ENCODE assay signal across 38 cellular contexts in genomic region chr2:123153041-123153440, GRCh38.
"Had no signal": no experiment of that assay in that cellular context is flagged by ENCODE, and none has a peak within 500 bp of the region (broad histone marks: within the 10 kb centered on the region; RNA-seq: fewer than 3 reads in every experiment).

No MANE protein-coding gene starts in this region.

- ATAC-seq: activated naive CD4-positive, alpha-beta T cell treated with anti-CD3 and anti-CD28 coated beads, Interleukin-2, amount 50 U/mL, for 72 hours; activated naive CD8-positive, alpha-beta T cell treated with anti-CD3 and anti-CD28 coated beads, Interleukin-2, amount 50 U/mL, for 24 hours; activated T-cell treated with anti-CD3 and anti-CD28 coated beads, Interleukin-2, amount 50 U/mL, for 4 hours; activated T-cell treated with anti-CD3 and anti-CD28 coated beads, Interleukin-2, amount 50 U/mL, for 72 hours; activated T-helper 17 cell treated with anti-CD3 and anti-CD28 coated beads, Interleukin-2, amount 50 U/mL, for 72 hours; body of pancreas had no signal

- H3K4me3 Mint-ChIP-seq: activated naive CD4-positive, alpha-beta T cell treated with anti-CD3 and anti-CD28 coated beads for 36 hours; activated naive CD4-positive, alpha-beta T cell treated with anti-CD3 and anti-CD28 coated beads, Interleukin-2, amount 10 ng/mL, durations not matched to agents 7 days and 5 days; activated naive CD4-positive, alpha-beta T cell treated with anti-CD3 and anti-CD28 coated beads, Interleukin-2, amount 50 U/mL, for 24 hours; activated naive CD8-positive, alpha-beta T cell; activated naive CD8-positive, alpha-beta T cell treated with anti-CD3 and anti-CD28 coated beads for 36 hours; activated naive CD8-positive, alpha-beta T cell treated with anti-CD3 and anti-CD28 coated beads, Interleukin-2, amount 10 ng/mL, durations not matched to agents 7 days and 5 days; activated naive CD8-positive, alpha-beta T cell treated with anti-CD3 and anti-CD28 coated beads, Interleukin-2, amount 50 U/mL, for 24 hours; activated T-cell treated with anti-CD3 and anti-CD28 coated beads, Interleukin-2, amount 50 U/mL, for 24 hours; activated T-cell treated with anti-CD3 and anti-CD28 coated beads, Interleukin-2, amount 50 U/mL, for 4 hours; activated T-cell treated with anti-CD3 and anti-CD28 coated beads, Interleukin-2, amount 50 U/mL, for 72 hours; activated T-helper 1 cell treated with anti-CD3 and anti-CD28 coated beads, Interleukin-12 subunit alpha, Interleukin-12 subunit beta, Interleukin-2, Interleukin-4 antibody, amounts not matched to agents 30 ng/mL and 10 ng/mL and 1 ng/mL, durations not matched to agents 14 hours and 24 hours and 36 hours; activated T-helper 17 cell treated with anti-CD3 and anti-CD28 coated beads, Interleukin-2, amount 50 U/mL, for 72 hours; brain; central memory CD8-positive, alpha-beta T cell had no signal

- H3K4me1 ChIP-seq: adrenal gland, ascending aorta, body of pancreas, breast epithelium had no signal

- H3K9me3 ChIP-seq: adrenal gland, ascending aorta, body of pancreas, breast epithelium had no signal

- H3K9me3 Mint-ChIP-seq: activated naive CD4-positive, alpha-beta T cell treated with anti-CD3 and anti-CD28 coated beads, Interleukin-2, amount 50 U/mL, for 24 hours; activated T-helper 1 cell treated with anti-CD3 and anti-CD28 coated beads, Interleukin-12 subunit alpha, Interleukin-12 subunit beta, Interleukin-2, Interleukin-4 antibody, amounts not matched to agents 30 ng/mL and 10 ng/mL and 1 ng/mL, durations not matched to agents 14 hours and 24 hours and 36 hours; brain; central memory CD8-positive, alpha-beta T cell had no signal

- H3K27me3 ChIP-seq: adrenal gland, ascending aorta, body of pancreas, brain microvascular endothelial cell, breast epithelium had no signal

- H3K27ac Mint-ChIP-seq: activated naive CD4-positive, alpha-beta T cell treated with anti-CD3 and anti-CD28 coated beads for 36 hours; activated naive CD4-positive, alpha-beta T cell treated with anti-CD3 and anti-CD28 coated beads, Interleukin-2, amount 10 ng/mL, durations not matched to agents 7 days and 5 days; activated naive CD4-positive, alpha-beta T cell treated with anti-CD3 and anti-CD28 coated beads, Interleukin-2, amount 50 U/mL, for 24 hours; activated naive CD4-positive, alpha-beta T cell treated with anti-CD3 and anti-CD28 coated beads, Interleukin-2, amount 50 U/mL, for 72 hours; activated naive CD8-positive, alpha-beta T cell; activated naive CD8-positive, alpha-beta T cell treated with anti-CD3 and anti-CD28 coated beads for 36 hours; activated naive CD8-positive, alpha-beta T cell treated with anti-CD3 and anti-CD28 coated beads, Interleukin-2, amount 10 ng/mL, durations not matched to agents 7 days and 5 days; activated naive CD8-positive, alpha-beta T cell treated with anti-CD3 and anti-CD28 coated beads, Interleukin-2, amount 50 U/mL, for 24 hours; activated T-cell treated with anti-CD3 and anti-CD28 coated beads, Interleukin-2, amount 50 U/mL, for 24 hours; activated T-cell treated with anti-CD3 and anti-CD28 coated beads, Interleukin-2, amount 50 U/mL, for 72 hours; activated T-helper 1 cell treated with anti-CD3 and anti-CD28 coated beads, Interleukin-12 subunit alpha, Interleukin-12 subunit beta, Interleukin-2, Interleukin-4 antibody, amounts not matched to agents 30 ng/mL and 10 ng/mL and 1 ng/mL, durations not matched to agents 14 hours and 24 hours and 36 hours; activated T-helper 17 cell treated with anti-CD3 and anti-CD28 coated beads, Interleukin-2, amount 50 U/mL, for 72 hours; activated T-helper 2 cell treated with anti-CD3 and anti-CD28 coated beads, Interferon-gamma antibody, Interleukin-2, Interleukin-4, amounts not matched to agents 10 μg/mL and 5 μg/mL and 100 μg/mL, durations not matched to agents 14 hours and 24 hours and 36 hours; brain had no signal

- H3K27ac ChIP-seq: adrenal gland, ascending aorta, body of pancreas, brain microvascular endothelial cell, breast epithelium, cardiac muscle cell had no signal

- H3K27me3 Mint-ChIP-seq: activated naive CD4-positive, alpha-beta T cell treated with anti-CD3 and anti-CD28 coated beads, Interleukin-2, amount 10 ng/mL, durations not matched to agents 7 days and 5 days; activated naive CD4-positive, alpha-beta T cell treated with anti-CD3 and anti-CD28 coated beads, Interleukin-2, amount 50 U/mL, for 24 hours; activated naive CD8-positive, alpha-beta T cell; activated naive CD8-positive, alpha-beta T cell treated with anti-CD3 and anti-CD28 coated beads for 36 hours; activated naive CD8-positive, alpha-beta T cell treated with anti-CD3 and anti-CD28 coated beads, Interleukin-2, amount 10 ng/mL, durations not matched to agents 7 days and 5 days; activated naive CD8-positive, alpha-beta T cell treated with anti-CD3 and anti-CD28 coated beads, Interleukin-2, amount 50 U/mL, for 24 hours; activated T-cell treated with anti-CD3 and anti-CD28 coated beads, Interleukin-2, amount 50 U/mL, for 24 hours; activated T-helper 17 cell treated with anti-CD3 and anti-CD28 coated beads, Interleukin-2, amount 50 U/mL, for 72 hours; central memory CD8-positive, alpha-beta T cell had no signal

- FAIRE-seq: astrocyte had no signal

- H3K36me3 Mint-ChIP-seq: activated naive CD4-positive, alpha-beta T cell treated with anti-CD3 and anti-CD28 coated beads, Interleukin-2, amount 10 ng/mL, durations not matched to agents 7 days and 5 days; activated naive CD4-positive, alpha-beta T cell treated with anti-CD3 and anti-CD28 coated beads, Interleukin-2, amount 50 U/mL, for 24 hours; activated naive CD4-positive, alpha-beta T cell treated with anti-CD3 and anti-CD28 coated beads, Interleukin-2, amount 50 U/mL, for 72 hours; activated naive CD8-positive, alpha-beta T cell; activated naive CD8-positive, alpha-beta T cell treated with anti-CD3 and anti-CD28 coated beads for 36 hours; activated naive CD8-positive, alpha-beta T cell treated with anti-CD3 and anti-CD28 coated beads, Interleukin-2, amount 10 ng/mL, durations not matched to agents 7 days and 5 days; brain had no signal

- H3K4me3 ChIP-seq: adrenal gland, ascending aorta, body of pancreas, breast epithelium, cardiac muscle cell had no signal

- DNase-seq: activated effector memory CD4-positive, alpha-beta T cell treated with anti-CD3 and anti-CD28 coated beads, Interleukin-2, amount 50 U/mL, for 16 hours; activated effector memory CD4-positive, alpha-beta T cell treated with Interleukin-2 at 50 U/mL for 16 hours; activated gamma-delta T cell; activated gamma-delta T cell treated with Interleukin-2 at 50 U/mL for 16 hours; activated naive CD4-positive, alpha-beta T cell; activated naive CD4-positive, alpha-beta T cell treated with anti-CD3 and anti-CD28 coated beads for 36 hours; activated naive CD4-positive, alpha-beta T cell treated with anti-CD3 and anti-CD28 coated beads, Interleukin-2, amount 10 ng/mL, durations not matched to agents 7 days and 5 days; activated naive CD4-positive, alpha-beta T cell treated with anti-CD3 and anti-CD28 coated beads, Interleukin-2, amount 50 U/mL, for 16 hours; activated naive CD4-positive, alpha-beta T cell treated with Interleukin-2 at 50 U/mL for 16 hours; activated naive CD8-positive, alpha-beta T cell treated with anti-CD3 and anti-CD28 coated beads for 36 hours; activated naive CD8-positive, alpha-beta T cell treated with anti-CD3 and anti-CD28 coated beads, Interleukin-2, amount 10 ng/mL, durations not matched to agents 7 days and 5 days; activated naive CD8-positive, alpha-beta T cell treated with anti-CD3 and anti-CD28 coated beads, Interleukin-2, amount 50 U/mL, for 24 hours; activated T-cell treated with anti-CD3 and anti-CD28 coated beads, Interleukin-2, amount 50 U/mL, for 24 hours; activated T-cell treated with anti-CD3 and anti-CD28 coated beads, Interleukin-2, amount 50 U/mL, for 4 hours; activated T-cell treated with anti-CD3 and anti-CD28 coated beads, Interleukin-2, amount 50 U/mL, for 48 hours; activated T-cell treated with anti-CD3 and anti-CD28 coated beads, Interleukin-2, amount 50 U/mL, for 72 hours; adrenal gland; amniotic stem cell; amygdala; anterior cingulate cortex; aorta; body of pancreas; brain microvascular endothelial cell; caudate nucleus; central memory CD4-positive, alpha-beta T cell; cerebellar nuclear complex had no signal

- H3K36me3 ChIP-seq: adrenal gland, ascending aorta, brain microvascular endothelial cell, cardiac muscle cell had no signal

- H3K4me1 Mint-ChIP-seq: activated naive CD4-positive, alpha-beta T cell treated with anti-CD3 and anti-CD28 coated beads, Interleukin-2, amount 10 ng/mL, durations not matched to agents 7 days and 5 days; activated naive CD4-positive, alpha-beta T cell treated with anti-CD3 and anti-CD28 coated beads, Interleukin-2, amount 50 U/mL, for 24 hours; activated naive CD8-positive, alpha-beta T cell treated with anti-CD3 and anti-CD28 coated beads for 36 hours; activated naive CD8-positive, alpha-beta T cell treated with anti-CD3 and anti-CD28 coated beads, Interleukin-2, amount 10 ng/mL, durations not matched to agents 7 days and 5 days; activated naive CD8-positive, alpha-beta T cell treated with anti-CD3 and anti-CD28 coated beads, Interleukin-2, amount 50 U/mL, for 24 hours; activated T-helper 17 cell treated with anti-CD3 and anti-CD28 coated beads, Interleukin-2, amount 50 U/mL, for 72 hours; brain; central memory CD8-positive, alpha-beta T cell had no signal
